24 cellular contexts compared by ENCODE assay signal in the genomic region with DNA sequence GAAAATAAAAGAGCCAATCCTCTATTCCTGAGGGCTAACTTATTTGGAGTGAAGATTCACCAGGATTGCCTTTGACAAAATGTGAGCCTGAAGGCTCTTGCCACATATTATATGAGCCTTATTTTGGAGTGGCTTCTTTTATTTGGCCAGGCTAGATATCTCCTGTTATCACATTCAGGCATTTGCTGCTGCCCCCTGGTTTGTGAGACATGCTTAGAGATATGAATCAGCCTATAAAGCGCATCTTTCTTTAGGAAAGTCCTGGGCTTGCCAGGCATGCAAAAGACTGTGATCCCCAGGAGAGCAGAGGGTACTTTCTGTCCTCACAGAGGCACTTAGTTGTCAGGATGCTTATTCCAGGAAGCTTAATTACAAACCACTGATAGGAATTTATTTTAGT.
"Had no signal": no experiment of that assay in that cellular context is flagged by ENCODE, and none has a peak within 500 bp of the region (broad histone marks: within the 10 kb centered on the region; RNA-seq: fewer than 3 reads in every experiment).

No MANE protein-coding gene starts in this region.

- H3K36me3 Mint-ChIP-seq: memory B cell; naive B cell; stimulated activated memory B cell treated with anti-CD40 and anti-IgM and Interleukin-4, amounts not matched to agents 10 μg/mL and 1 μg/mL and 100 μg/mL, for 72 hours had no signal

- H3K27me3 ChIP-seq: hepatocyte, pancreas, tibial artery, upper lobe of left lung, uterus had no signal

- H3K27ac Mint-ChIP-seq: endodermal cell; memory B cell; nephron; progenitor cell of endocrine pancreas; stimulated activated memory B cell treated with anti-CD40 and anti-IgM and Interleukin-4, amounts not matched to agents 10 μg/mL and 1 μg/mL and 100 μg/mL, for 72 hours; stimulated activated naive CD8-positive, alpha-beta T cell treated with anti-CD3 and anti-CD28 coated beads, Interleukin-15, Interleukin-2, amounts not matched to agents 100 ng/mL and 50 ng/mL, for 24 hours had no signal

- H3K4me3 Mint-ChIP-seq: endodermal cell; memory B cell; naive B cell; nephron; stimulated activated memory B cell treated with anti-CD40 and anti-IgM and Interleukin-4, amounts not matched to agents 10 μg/mL and 1 μg/mL and 100 μg/mL, for 72 hours; stimulated activated naive CD8-positive, alpha-beta T cell treated with anti-CD3 and anti-CD28 coated beads, Interleukin-15, Interleukin-2, amounts not matched to agents 100 ng/mL and 50 ng/mL, for 24 hours had no signal

- H3K4me3 ChIP-seq: hepatocyte, left ventricle myocardium inferior, lower lobe of right lung, pancreas, tibial artery, upper lobe of left lung, uterus had no signal

- H3K9me3 ChIP-seq: left ventricle myocardium inferior, lower lobe of right lung, pancreas, tibial artery, upper lobe of left lung, uterus had no signal

- H3K27ac ChIP-seq: hepatocyte, left ventricle myocardium inferior, lower lobe of right lung, pancreas, tibial artery, upper lobe of left lung, uterus had no signal

- ATAC-seq: lower lobe of right lung; pancreas; right cardiac atrium; stimulated activated memory B cell treated with anti-CD40 and anti-IgM and Interleukin-4, amounts not matched to agents 10 μg/mL and 1 μg/mL and 100 μg/mL, for 72 hours had no signal

- DNase-seq: effector CD4-positive, alpha-beta T cell; endodermal cell; erythroblast; foreskin melanocyte; head of caudate nucleus; kidney; left cardiac atrium; left ventricle myocardium inferior; lower lobe of right lung; midbrain; naive B cell; occipital lobe; pancreas; right cardiac atrium; stimulated activated CD4-positive, alpha-beta T cell treated with anti-CD3 and anti-CD28 coated beads, Interleukin-4, amount 100 ng/mL, for 24 hours; tibial artery; upper lobe of left lung; uterus had no signal

- H3K36me3 ChIP-seq: left ventricle myocardium inferior, lower lobe of right lung, pancreas, tibial artery, upper lobe of left lung, uterus had no signal

- H3K4me1 Mint-ChIP-seq: endodermal cell; memory B cell; naive B cell; nephron; stimulated activated memory B cell treated with anti-CD40 and anti-IgM and Interleukin-4, amounts not matched to agents 10 μg/mL and 1 μg/mL and 100 μg/mL, for 72 hours had no signal

- H3K9me3 Mint-ChIP-seq: endodermal cell, memory B cell, naive B cell, nephron had no signal

- H3K27me3 Mint-ChIP-seq: memory B cell; naive B cell; progenitor cell of endocrine pancreas; stimulated activated memory B cell treated with anti-CD40 and anti-IgM and Interleukin-4, amounts not matched to agents 10 μg/mL and 1 μg/mL and 100 μg/mL, for 72 hours; stimulated activated naive CD8-positive, alpha-beta T cell treated with anti-CD3 and anti-CD28 coated beads, Interleukin-15, Interleukin-2, amounts not matched to agents 100 ng/mL and 50 ng/mL, for 24 hours had no signal

- H3K4me1 ChIP-seq: left ventricle myocardium inferior, lower lobe of right lung, pancreas, upper lobe of left lung, uterus had no signal
